8 cellular contexts compared by ENCODE assay signal in the genomic region with DNA sequence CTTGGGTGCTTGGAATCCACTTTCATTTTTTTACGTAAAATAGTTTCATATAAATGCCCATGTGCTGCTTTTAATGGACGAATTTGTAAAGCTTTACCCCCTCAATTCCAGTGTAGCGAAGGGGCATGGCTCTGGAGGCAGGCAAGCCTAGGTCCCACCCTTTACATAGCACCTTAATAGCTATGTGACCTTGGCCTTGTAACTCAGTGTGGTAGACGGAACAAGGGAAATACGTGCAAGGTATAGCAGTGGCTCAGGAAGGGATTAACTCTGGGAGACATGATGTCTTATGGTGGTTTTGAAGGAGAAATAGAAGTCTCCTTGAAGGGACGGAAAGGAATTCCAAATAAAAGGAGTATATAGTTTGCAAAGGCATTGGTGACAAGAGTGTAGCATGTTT. TPM values are rescaled to one million over a fixed set of nuclear protein-coding genes. Genes with fewer than 3 reads are reported as not detected.
DNase-seq lines count a peak whose midpoint lies in the region; ATAC-seq and TF ChIP-seq lines count a peak whose summit lies in the region.

No MANE protein-coding gene starts in this region.

- H3K4me3 Mint-ChIP-seq in activated CD4-positive, alpha-beta T cell treated with anti-CD3 and anti-CD28 coated beads, Interleukin-2, amount 10 ng/mL, durations not matched to agents 24 days and 14 days, result peak overlapping the region; percentile 95
- H3K4me3 Mint-ChIP-seq in activated naive CD8-positive, alpha-beta T cell, result peak overlapping the region; percentile 100

- intact Hi-C loops in activated CD4-positive, alpha-beta T cell treated with anti-CD3 and anti-CD28 coated beads, Interleukin-2, amount 10 ng/mL, durations not matched to agents 24 days and 14 days (cut with micrococcal nuclease), result loop anchor here (2.0 to 10.0 kb wide), 6 partner anchors 69 to 1579 kb away; partner anchors contain the start of genes ABTB1, MCM2, PLXNA1 and RUVBL1
- intact Hi-C loops in left colon (cut with DNase I, micrococcal nuclease), result no loop called here

- no peak for DNase-seq in activated CD4-positive, alpha-beta T cell treated with anti-CD3 and anti-CD28 coated beads, Interleukin-2, amount 10 ng/mL, durations not matched to agents 24 days and 14 days
- DNase-seq in activated CD4-positive, alpha-beta T cell treated with anti-CD3 and anti-CD28 coated beads for 1 hour, result no peak
- DNase-seq in left colon, result no peak
- no peak for DNase-seq in suprapubic skin (ENCODE audit: low spot score in 2 of 2)
- no peak for DNase-seq in tibial nerve (ENCODE audit: low spot score in 2 of 2)
- DNase-seq in DMS 273 treated with DMSO at 0.1 percent for 48 hours (lab: John Stamatoyannopoulos, UW), result no peak
- DNase-seq in activated effector memory CD4-positive, alpha-beta T cell treated with anti-CD3 and anti-CD28 coated beads, Interleukin-2, amount 50 U/mL, for 16 hours, result no peak

- peak overlapping the region; percentile 42 for H3K27ac Mint-ChIP-seq in activated CD4-positive, alpha-beta T cell treated with anti-CD3 and anti-CD28 coated beads, Interleukin-2, amount 10 ng/mL, durations not matched to agents 24 days and 14 days
- H3K27ac Mint-ChIP-seq in activated naive CD8-positive, alpha-beta T cell, result peak overlapping the region; percentile 97

- H3K27ac ChIP-seq in suprapubic skin (no peak overlapping the region), tibial nerve (peak overlapping the region in 1 of 4 donors; percentile 94)

- no peak for TF ChIP-seq CTCF in suprapubic skin (IDR thresholded peaks at IDR 0.05)
- TF ChIP-seq CTCF in tibial nerve (IDR thresholded peaks at IDR 0.05), result no peak

- TF ChIP-seq POLR2A in suprapubic skin (IDR thresholded peaks at IDR 0.05) (no peak), tibial nerve (IDR thresholded peaks at IDR 0.05) (no peak)

- WGBS in suprapubic skin, result 63% methylated on average over 6 of the region's 6 CpGs
- WGBS in tibial nerve, 2 donors, result 52 to 68% methylated on average over 6 of the region's 6 CpGs

- TF ChIP-seq EP300 in suprapubic skin (IDR thresholded peaks at IDR 0.05), result no peak
- TF ChIP-seq EP300 in tibial nerve (IDR thresholded peaks at IDR 0.05), result no peak

- peaks cover 3% of the 10 kb centered on the region for H3K27me3 Mint-ChIP-seq in activated CD4-positive, alpha-beta T cell treated with anti-CD3 and anti-CD28 coated beads, Interleukin-2, amount 10 ng/mL, durations not matched to agents 24 days and 14 days
- H3K27me3 Mint-ChIP-seq in activated naive CD8-positive, alpha-beta T cell, result no peaks in the 10 kb centered on the region

- H3K4me3 ChIP-seq in suprapubic skin (peak overlapping the region; percentile 99), tibial nerve (peak overlapping the region in 2 of 4 donors; percentile 92 to 99)

- peak; percentile 21 for ATAC-seq in left colon

- H3K9me3 Mint-ChIP-seq in activated CD4-positive, alpha-beta T cell treated with anti-CD3 and anti-CD28 coated beads, Interleukin-2, amount 10 ng/mL, durations not matched to agents 24 days and 14 days, result no peaks in the 10 kb centered on the region
- H3K9me3 Mint-ChIP-seq in activated naive CD8-positive, alpha-beta T cell (ENCODE audit: low read depth), result no peaks in the 10 kb centered on the region

- peaks cover 46% of the 10 kb centered on the region for H3K36me3 Mint-ChIP-seq in activated CD4-positive, alpha-beta T cell treated with anti-CD3 and anti-CD28 coated beads, Interleukin-2, amount 10 ng/mL, durations not matched to agents 24 days and 14 days (ENCODE audit: low read depth)
- peaks cover 8% of the 10 kb centered on the region for H3K36me3 Mint-ChIP-seq in activated naive CD8-positive, alpha-beta T cell

- H3K4me1 ChIP-seq in suprapubic skin, result peaks cover 42% of the 10 kb centered on the region
- H3K4me1 ChIP-seq in tibial nerve, result peaks cover 0 to 40% (median 24%) of the 10 kb centered on the region in 4 donors

- H3K27me3 ChIP-seq in suprapubic skin (no peaks in the 10 kb centered on the region), tibial nerve (no peaks in the 10 kb centered on the region)

- H3K9me3 ChIP-seq in suprapubic skin, result no peaks in the 10 kb centered on the region
- H3K9me3 ChIP-seq in tibial nerve, result no peaks in the 10 kb centered on the region

- H3K36me3 ChIP-seq in suprapubic skin (peaks cover 35% of the 10 kb centered on the region), tibial nerve (peaks cover 0 to 36% (median 8%) of the 10 kb centered on the region in 3 donors)

- peaks cover 33% of the 10 kb centered on the region for H3K4me1 Mint-ChIP-seq in activated CD4-positive, alpha-beta T cell treated with anti-CD3 and anti-CD28 coated beads, Interleukin-2, amount 10 ng/mL, durations not matched to agents 24 days and 14 days
- H3K4me1 Mint-ChIP-seq in activated naive CD8-positive, alpha-beta T cell (ENCODE audit: low read depth), result peaks cover 49% of the 10 kb centered on the region

RNA-seq across cellular contexts. Expression of gene SEC61A1, which starts 1.4 kb away (rescaled TPM):
- total RNA-seq in activated CD4-positive, alpha-beta T cell treated with anti-CD3 and anti-CD28 coated beads, Interleukin-2, amount 10 ng/mL, durations not matched to agents 24 days and 14 days, result 194 TPM in 2 replicates
- total RNA-seq in left colon, result 100 to 1,000 TPM; 142 to 158 TPM
- total RNA-seq in suprapubic skin, result 100 to 1,000 TPM in 3 of 4 donors, 10 to 100 TPM in 1; 83.5 to 132 (median 124) TPM
- total RNA-seq in tibial nerve, result 100 to 1,000 TPM in 3 of 4 donors, 10 to 100 TPM in 1; 93.3 to 155 (median 108) TPM
